ENCODE assay signal across 18 cellular contexts in the genomic region with DNA sequence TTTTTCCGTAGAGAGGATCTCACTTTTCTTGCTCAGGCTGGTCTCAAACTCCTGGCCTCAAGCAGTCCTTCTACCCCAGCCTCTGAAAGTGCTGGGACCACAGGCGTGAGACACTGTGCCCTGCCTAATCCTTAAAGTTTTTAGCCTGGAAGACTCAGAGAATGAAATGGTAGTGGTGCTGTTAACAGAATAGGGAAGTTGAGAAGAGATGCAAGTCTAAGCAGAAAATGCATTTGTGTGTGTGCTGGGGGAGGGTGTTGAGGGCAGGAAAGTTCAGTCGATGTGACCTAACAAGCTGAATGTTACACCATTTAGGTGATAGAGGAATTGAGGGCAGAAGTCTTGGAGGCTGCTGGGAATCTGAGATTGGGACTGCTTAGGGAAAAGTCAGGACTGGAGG. TPM values are rescaled to one million over a fixed set of nuclear protein-coding genes. Genes with fewer than 3 reads are reported as not detected.
DNase-seq lines count a peak whose midpoint lies in the region; ATAC-seq and TF ChIP-seq lines count a peak whose summit lies in the region.
"Had no signal": no experiment of that assay in that cellular context is flagged by ENCODE, and none has a peak within 500 bp of the region (broad histone marks: within the 10 kb centered on the region; RNA-seq: fewer than 3 reads in every experiment).

No MANE protein-coding gene starts in this region.

- H3K4me3 Mint-ChIP-seq in GM23338 (no peak overlapping the region), nephron progenitor cell (no peak overlapping the region)
- H3K4me3 Mint-ChIP-seq in CD4-positive, alpha-beta T cell, result no peak overlapping the region

- 80 to 86% (median 83%) methylated on average over 3 of the region's 3 CpGs for WGBS in adrenal gland, 4 donors

- H3K4me1 Mint-ChIP-seq in GM23338 (peaks cover 23% of the 10 kb centered on the region), nephron progenitor cell (peaks cover 21% of the 10 kb centered on the region)
- no peaks in the 10 kb centered on the region for H3K4me1 Mint-ChIP-seq in CD4-positive, alpha-beta T cell (ENCODE audit: low read depth)

- H2AFZ ChIP-seq in GM23338, result 0 out of 2 replicates have a peak overlapping the region, but pooled peaks have one; percentile 23

- POLR2A ChIA-PET in CD4-positive, alpha-beta T cell (lab: Charles Lee), result no interaction called here

- CTCF ChIA-PET in CD4-positive, alpha-beta T cell (lab: Charles Lee), result no interaction called here

- H3K36me3 ChIP-seq in GM23338 (ENCODE audit: insufficient read depth), result no peaks in the 10 kb centered on the region
- no peaks in the 10 kb centered on the region for H3K36me3 ChIP-seq in adrenal gland (replicated peaks in 1 of 2)
- H3K36me3 ChIP-seq: pancreas had no signal

- H3K27ac Mint-ChIP-seq in GM23338 (no peak overlapping the region), nephron progenitor cell (peak overlapping the region; percentile 11)
- H3K27ac Mint-ChIP-seq in CD4-positive, alpha-beta T cell, result no peak overlapping the region

- H3K79me2 ChIP-seq in GM23338 (replicated peaks; ENCODE audit: insufficient read depth), result no peaks in the 10 kb centered on the region

- no peaks in the 10 kb centered on the region for H4K20me1 ChIP-seq in GM23338 (replicated peaks; ENCODE audit: insufficient read depth)

- intact Hi-C loops in adrenal gland (cut with DNase I), result no loop called here
- intact Hi-C loops in CD4-positive, alpha-beta T cell (cut with DNase I, micrococcal nuclease), result no loop called here

- H3K36me3 Mint-ChIP-seq in GM23338 (ENCODE audit: low read depth), result no peaks in the 10 kb centered on the region
- H3K36me3 Mint-ChIP-seq in nephron progenitor cell (ENCODE audit: low read depth), result no peaks in the 10 kb centered on the region
- no peaks in the 10 kb centered on the region for H3K36me3 Mint-ChIP-seq in CD4-positive, alpha-beta T cell (ENCODE audit: low read depth)

- no peaks in the 10 kb centered on the region for H3F3A ChIP-seq in GM23338 (replicated peaks; ENCODE audit: low read depth)

- no peak overlapping the region for H3K4me2 ChIP-seq in GM23338
- H3K4me2 ChIP-seq: KMS-11, smooth muscle cell had no signal

- DNase-seq in GM23338 (ENCODE audit: low spot score) (no peak), NOMO-1 treated with DMSO at 0.1 percent for 48 hours (lab: John Stamatoyannopoulos, UW; ENCODE audit: unreplicated experiment) (peak; percentile 68), adrenal gland (peak in 2 of 7 donors; percentile 9 to 21), nephron progenitor cell (no peak), NCI-H146 (lab: John Stamatoyannopoulos, UW) (no peak), foreskin keratinocyte (no peak)
- DNase-seq in CD4-positive, alpha-beta T cell, result no peak
- DNase-seq: aorta; cortex of kidney; DMS 273 treated with DMSO at 0.1 percent for 48 hours; NCI-H1436 treated with DMSO at 0.1 percent for 48 hours; NCI-H446 treated with DMSO at 0.1 percent for 48 hours; pancreas; PC-3; stimulated activated naive CD8-positive, alpha-beta T cell treated with anti-CD3 and anti-CD28 coated beads, Interleukin-15, Interleukin-2, amounts not matched to agents 100 U/mL and 50 U/mL, for 24 hours had no signal

- H3K4me1 ChIP-seq in GM23338 (ENCODE audit: insufficient read depth) (peaks cover 13% of the 10 kb centered on the region), adrenal gland (replicated peaks in 1 of 2) (peaks cover 2 to 5% of the 10 kb centered on the region in 2 donors), foreskin keratinocyte (peaks cover 4% of the 10 kb centered on the region)

- H3K27ac ChIP-seq in GM23338 (ENCODE audit: low read depth) (no peak overlapping the region), adrenal gland (peak overlapping the region in 3 of 5 donors; percentile 24 to 45 (median 34)), foreskin keratinocyte (no peak overlapping the region)
- no peak overlapping the region for H3K27ac ChIP-seq in CD4-positive, alpha-beta T cell (ENCODE audit: low read depth, low read length)
- H3K27ac ChIP-seq: KMS-11, pancreas had no signal

- no peaks in the 10 kb centered on the region for H3K9me3 Mint-ChIP-seq in GM23338
- H3K9me3 Mint-ChIP-seq in nephron progenitor cell, result no peaks in the 10 kb centered on the region
- H3K9me3 Mint-ChIP-seq in CD4-positive, alpha-beta T cell, result no peaks in the 10 kb centered on the region

- ATAC-seq in GM23338, result no peak
- ATAC-seq in foreskin keratinocyte, result no peak
- no peak for ATAC-seq in HG02870 (IDR thresholded peaks at IDR 0.05; ENCODE audit: unreplicated experiment)
- ATAC-seq in CD4-positive, alpha-beta T cell (ENCODE audit: poor library complexity), result no peak
- ATAC-seq: PC-3; stimulated activated naive CD8-positive, alpha-beta T cell treated with anti-CD3 and anti-CD28 coated beads, Interleukin-15, Interleukin-2, amounts not matched to agents 100 U/mL and 50 U/mL, for 24 hours had no signal

- no peaks in the 10 kb centered on the region for H3K9me3 ChIP-seq in adrenal gland (replicated peaks in 1 of 3)
- no peaks in the 10 kb centered on the region for H3K9me3 ChIP-seq in CD4-positive, alpha-beta T cell (ENCODE audit: control insufficient read depth, low read length)
- H3K9me3 ChIP-seq: pancreas had no signal

- H3K4me3 ChIP-seq in GM23338 (no peak overlapping the region), adrenal gland (no peak overlapping the region)
- H3K4me3 ChIP-seq: pancreas, smooth muscle cell had no signal

- TF ChIP-seq POLR2A in adrenal gland (IDR thresholded peaks at IDR 0.05), result no peak

- peaks cover 2% of the 10 kb centered on the region for H3K27me3 Mint-ChIP-seq in GM23338 (ENCODE audit: insufficient read depth, low read depth, poor library complexity)
- peaks cover 2% of the 10 kb centered on the region for H3K27me3 Mint-ChIP-seq in nephron progenitor cell (ENCODE audit: low read depth, poor library complexity)
- H3K27me3 Mint-ChIP-seq in CD4-positive, alpha-beta T cell, result no peaks in the 10 kb centered on the region

- H3K27me3 ChIP-seq in GM23338 (ENCODE audit: insufficient read depth) (no peaks in the 10 kb centered on the region), adrenal gland (no peaks in the 10 kb centered on the region), foreskin keratinocyte (peaks cover 7% of the 10 kb centered on the region)
- no peaks in the 10 kb centered on the region for H3K27me3 ChIP-seq in CD4-positive, alpha-beta T cell (ENCODE audit: control insufficient read depth, insufficient read depth, low read length)
- H3K27me3 ChIP-seq: pancreas had no signal

- TF ChIP-seq CTCF in GM23338 (conservative IDR thresholded peaks at IDR 0.05; ENCODE audit: low read depth in 2 of 2) (no peak), adrenal gland (IDR thresholded peaks at IDR 0.05) (no peak), nephron progenitor cell (IDR thresholded peaks at IDR 0.05) (no peak), foreskin keratinocyte (conservative IDR thresholded peaks at IDR 0.05) (no peak)
- no peak for TF ChIP-seq CTCF in CD4-positive, alpha-beta T cell (IDR thresholded peaks at IDR 0.05)

- H3K9me2 ChIP-seq in GM23338 (ENCODE audit: insufficient read depth), result no peaks in the 10 kb centered on the region

TF ChIP-seq in GM23338, 12 proteins besides CTCF, POLR2A, EP300 and RAD21 (continues in another document):
- TF ChIP-seq JUNB (IDR thresholded peaks at IDR 0.05; ENCODE audit: unreplicated experiment) (no peak), ZNF114 (CRISPR knock-in tag; IDR thresholded peaks at IDR 0.05) (no peak), EZH2 (IDR thresholded peaks at IDR 0.05; ENCODE audit: low read depth, unreplicated experiment) (no peak), NANOG (IDR thresholded peaks at IDR 0.05; ENCODE audit: borderline replicate concordance) (no peak), STAT1 (IDR thresholded peaks at IDR 0.05; ENCODE audit: unreplicated experiment) (no peak), CREB1 (CRISPR knock-in tag; IDR thresholded peaks at IDR 0.05; ENCODE audit: low read depth) (no peak), ZNF331 (CRISPR knock-in tag; IDR thresholded peaks at IDR 0.05; ENCODE audit: low read depth) (no peak)

RNA-seq across cellular contexts. Expression of a gene that starts 6.9 kb away (rescaled TPM):
- total RNA-seq in GM23338 (2014; rRNA removed; shearing (Covaris generic)), result 386 and 424 TPM in 2 replicates
- polyA plus RNA-seq in GM23338 (2016; fragmentation: Nextera tagmentation; extraction: Ambion mirVana), result 189 TPM in 2 replicates
- total RNA-seq in adrenal gland, result 100 to 1,000 TPM in 6 of 8 donors, 10 to 100 TPM in 2; 59.1 to 227 (median 144) TPM
- 100 to 1,000 TPM in 1 of 3 donors, 10 to 100 TPM in 2; 64.7 to 235 (median 81.1) TPM for polyA plus RNA-seq in adrenal gland
- total RNA-seq in foreskin keratinocyte, result 113 and 273 TPM in 2 replicates
- 117 and 269 TPM in 2 replicates for polyA plus RNA-seq in foreskin keratinocyte
- 100 to 1,000 TPM; 295 to 305 TPM for total RNA-seq in CD4-positive, alpha-beta T cell

Comparison
In these comparisons a context has a peak if more than half of its experiments do, and no peak if none do; other contexts are left out.
1. H3K27ac ChIP-seq: peak in adrenal gland (3 of 5); none in GM23338 (single experiment), foreskin keratinocyte (single experiment) and CD4-positive, alpha-beta T cell (single experiment).